ENCODE assay signal across 23 cellular contexts in the genomic region with DNA sequence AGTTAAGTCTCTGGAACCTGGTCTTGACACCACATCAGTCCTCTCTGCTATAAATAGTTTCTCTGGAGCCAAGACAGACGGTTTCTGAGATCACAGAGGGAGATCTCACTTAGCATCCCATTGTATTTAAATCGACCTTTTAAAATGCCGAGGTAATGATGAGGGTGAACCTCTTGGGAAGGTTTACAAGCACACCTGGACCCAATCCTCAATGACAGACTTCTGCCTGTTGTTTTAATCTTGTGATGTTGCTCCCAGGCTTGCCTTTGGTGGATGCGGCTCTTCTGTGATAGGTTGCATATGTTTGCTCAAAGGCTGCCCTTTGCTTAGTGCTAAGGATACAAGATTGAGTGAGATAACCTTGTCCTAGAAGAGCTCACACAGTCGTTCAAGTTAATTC.
"Had no signal": no experiment of that assay in that cellular context is flagged by ENCODE, and none has a peak within 500 bp of the region (broad histone marks: within the 10 kb centered on the region; RNA-seq: fewer than 3 reads in every experiment).

No MANE protein-coding gene starts in this region.

- H3K27ac ChIP-seq: HL-60, RWPE1 had no signal

- ATAC-seq: Panc1, PC-3, SK-N-SH treated with all-trans-retinoic acid at 6 μM for 48 hours had no signal

- DNase-seq: KBM-7; MV-4-11; NCI-H1048; NCI-H1105 treated with DMSO at 0.1 percent for 48 hours; NCI-H1417 treated with DMSO at 0.1 percent for 48 hours; NCI-H146; NCI-H1694 treated with DMSO at 0.1 percent for 48 hours; NCI-H1930; NCI-H2081; NCI-H2107; NCI-H2171 treated with DMSO at 0.1 percent for 48 hours; NCI-H345; NCI-H446 treated with DMSO at 0.1 percent for 48 hours; NCI-H510A treated with DMSO at 0.1 percent for 48 hours; NCI-H526; NK-92 treated with Interleukin-12 subunit alpha and Interleukin-12 subunit beta, amount 100 ng/mL, for 24 hours; PC-3; SHP77; T-helper 1 cell had no signal
